ENCODE assay signal across 13 cellular contexts in genomic region chr7:46859963-46860475, GRCh38.
DNase-seq lines count a peak whose midpoint lies in the region; ATAC-seq and TF ChIP-seq lines count a peak whose summit lies in the region.
"Had no signal": no experiment of that assay in that cellular context is flagged by ENCODE, and none has a peak within 500 bp of the region (broad histone marks: within the 10 kb centered on the region; RNA-seq: fewer than 3 reads in every experiment).

No MANE protein-coding gene starts in this region.

- peak overlapping the region; percentile 76 for H3K27ac ChIP-seq in ACC112 (ENCODE audit: low read depth, low read length)
- peak overlapping the region in 1 of 10 donors; percentile 31 for H3K27ac ChIP-seq in heart right ventricle
- H3K27ac ChIP-seq: BLaER1 treated with 17β-estradiol and CSF1 and Interleukin-3, amounts not matched to agents 10 nM and 100 nM; spleen had no signal

- WGBS in heart right ventricle, 2 donors: 34 to 59% methylated on average over 6 of the region's 6 CpGs

- H3K9me3 ChIP-seq in adipocyte (ENCODE audit: control insufficient read depth, low read length) (no peaks in the 10 kb centered on the region), heart right ventricle (no peaks in the 10 kb centered on the region)
- H3K9me3 ChIP-seq: BLaER1 treated with 17β-estradiol and CSF1 and Interleukin-3, amounts not matched to agents 10 nM and 100 nM; spleen had no signal

- H2AFZ ChIP-seq in ACC112 (ENCODE audit: low read length, unreplicated experiment): peak overlapping the region; percentile 94

- no peaks in the 10 kb centered on the region for H3K79me2 ChIP-seq in ACC112 (ENCODE audit: control insufficient read depth, insufficient read depth, low read length, unreplicated experiment)

- H3K27me3 Mint-ChIP-seq in HFFc6 (ENCODE audit: insufficient read depth): peaks cover 2% of the 10 kb centered on the region; the same call in 1 of the 2 replicates
- H3K27me3 Mint-ChIP-seq in activated CD4-positive, alpha-beta memory T cell treated with anti-CD3 and anti-CD28 coated beads for 36 hours: no peaks in the 10 kb centered on the region

- CTCF ChIA-PET in activated CD4-positive, alpha-beta memory T cell treated with anti-CD3 and anti-CD28 coated beads for 36 hours (lab: Charles Lee): no interaction called here

- no peak for TF ChIP-seq CTCF in HFFc6 (IDR thresholded peaks at IDR 0.05)
- TF ChIP-seq CTCF in heart right ventricle (IDR thresholded peaks at IDR 0.05): no peak

- intact Hi-C loops in heart right ventricle (cut with DNase I): loop anchor here in 1 of 10 donors (10.0 kb wide), 1 partner anchor 75 kb away; no protein-coding TSS in a partner anchor
- intact Hi-C loops in activated CD4-positive, alpha-beta memory T cell treated with anti-CD3 and anti-CD28 coated beads for 36 hours (cut with micrococcal nuclease): no loop called here

- H3K27me3 ChIP-seq in ACC112 (ENCODE audit: insufficient read depth, low read length): no peaks in the 10 kb centered on the region
- no peaks in the 10 kb centered on the region for H3K27me3 ChIP-seq in adipocyte (replicated peaks; ENCODE audit: control insufficient read depth, insufficient read depth, low read length)
- no peaks in the 10 kb centered on the region for H3K27me3 ChIP-seq in heart right ventricle
- H3K27me3 ChIP-seq: BLaER1 treated with 17β-estradiol and CSF1 and Interleukin-3, amounts not matched to agents 10 nM and 100 nM; spleen had no signal

- H3K36me3 Mint-ChIP-seq in HFFc6 (ENCODE audit: low read depth): no peaks in the 10 kb centered on the region
- H3K36me3 Mint-ChIP-seq in activated CD4-positive, alpha-beta memory T cell treated with anti-CD3 and anti-CD28 coated beads for 36 hours: no peaks in the 10 kb centered on the region

- peaks cover 32% of the 10 kb centered on the region for H3K4me1 Mint-ChIP-seq in HFFc6 (ENCODE audit: low read depth)
- no peaks in the 10 kb centered on the region for H3K4me1 Mint-ChIP-seq in activated CD4-positive, alpha-beta memory T cell treated with anti-CD3 and anti-CD28 coated beads for 36 hours (ENCODE audit: low read depth)

- H3K9ac ChIP-seq in adipocyte (ENCODE audit: low read length): no peak overlapping the region
- H3K9ac ChIP-seq: BLaER1 treated with 17β-estradiol and CSF1 and Interleukin-3, amounts not matched to agents 10 nM and 100 nM had no signal

- H3K36me3 ChIP-seq in ACC112 (ENCODE audit: insufficient read depth, low read length): no peaks in the 10 kb centered on the region
- H3K36me3 ChIP-seq in adipocyte (ENCODE audit: control insufficient read depth, insufficient read depth, low read length, severe bottlenecking): no peaks in the 10 kb centered on the region
- H3K36me3 ChIP-seq in heart right ventricle: no peaks in the 10 kb centered on the region
- H3K36me3 ChIP-seq: BLaER1 treated with 17β-estradiol and CSF1 and Interleukin-3, amounts not matched to agents 10 nM and 100 nM; spleen had no signal

- peak; percentile 23 to 83 (median 62) for ATAC-seq in heart right ventricle

- H3K9me3 Mint-ChIP-seq in HFFc6: no peaks in the 10 kb centered on the region
- peaks cover 17% of the 10 kb centered on the region for H3K9me3 Mint-ChIP-seq in activated CD4-positive, alpha-beta memory T cell treated with anti-CD3 and anti-CD28 coated beads for 36 hours

- H3K4me3 Mint-ChIP-seq in HFFc6: peak overlapping the region; percentile 18
- H3K4me3 Mint-ChIP-seq in activated CD4-positive, alpha-beta memory T cell treated with anti-CD3 and anti-CD28 coated beads for 36 hours: no peak overlapping the region

- DNase-seq in HFFc6 (peak; percentile 33), adipocyte (ENCODE audit: low read depth) (peak; percentile 5), heart right ventricle (peak in 1 of 2 donors; percentile 32), RPMI8226 (no peak), globus pallidus (ENCODE audit: low spot score) (no peak), Kasumi-1 (lab: John Stamatoyannopoulos, UW) (no peak)
- DNase-seq in activated CD4-positive, alpha-beta memory T cell treated with anti-CD3 and anti-CD28 coated beads for 36 hours: no peak
- DNase-seq: activated CD4-positive, alpha-beta T cell treated with anti-CD3 and anti-CD28 coated beads for 1 hour; NCI-H1048; NCI-H526; spleen had no signal

- H3K27ac Mint-ChIP-seq in HFFc6: peak overlapping the region; percentile 64; the same call in 1 of the 2 replicates
- H3K27ac Mint-ChIP-seq in activated CD4-positive, alpha-beta memory T cell treated with anti-CD3 and anti-CD28 coated beads for 36 hours: no peak overlapping the region

- POLR2A ChIA-PET in activated CD4-positive, alpha-beta memory T cell treated with anti-CD3 and anti-CD28 coated beads for 36 hours (lab: Charles Lee): no interaction called here

- no peak overlapping the region for H3K4me3 ChIP-seq in ACC112 (ENCODE audit: low read depth, low read length)
- H3K4me3 ChIP-seq in adipocyte (ENCODE audit: low read length): peak overlapping the region; percentile 24
- H3K4me3 ChIP-seq in heart right ventricle: no peak overlapping the region
- H3K4me3 ChIP-seq: BLaER1 treated with 17β-estradiol and CSF1 and Interleukin-3, amounts not matched to agents 10 nM and 100 nM; spleen had no signal

- H3K4me1 ChIP-seq in ACC112 (ENCODE audit: control insufficient read depth, insufficient read depth, low read length, unreplicated experiment) (peaks cover 16% of the 10 kb centered on the region), adipocyte (ENCODE audit: control insufficient read depth, insufficient read depth, low read length) (peaks cover 21% of the 10 kb centered on the region), heart right ventricle (peaks cover 0 to 6% (median 0%) of the 10 kb centered on the region in 9 donors)
- H3K4me1 ChIP-seq: spleen had no signal

Comparison
In these comparisons a context has a peak if more than half of its experiments do, and no peak if none do; other contexts are left out.
1. DNase-seq: peak in HFFc6 (single experiment) and adipocyte (single experiment); none in RPMI8226 (single experiment), activated CD4-positive, alpha-beta memory T cell treated with anti-CD3 and anti-CD28 coated beads for 36 hours (single experiment), globus pallidus (single experiment) and Kasumi-1 (0 of 2).